8 cellular contexts compared by ENCODE assay signal in genomic region chr19:55117636-55118391, GRCh38. TPM values are rescaled to one million over a fixed set of nuclear protein-coding genes. Genes with fewer than 3 reads are reported as not detected.
DNase-seq lines count a peak whose midpoint lies in the region; ATAC-seq and TF ChIP-seq lines count a peak whose summit lies in the region.

TSS of gene PPP1R12C (minus strand) at chr19:55117637. CDS start at chr19:55117543, 94 bp downstream.

- H3K4me1 ChIP-seq in CD4-positive, alpha-beta memory T cell (ENCODE audit: insufficient read depth, low read length) = peaks cover 31% of the 10 kb centered on the region
- peaks cover 45% of the 10 kb centered on the region for H3K4me1 ChIP-seq in lower lobe of right lung

- peaks cover 15 to 53% (median 34%) of the 10 kb centered on the region in 4 donors for H3K4me1 Mint-ChIP-seq in CD4-positive, alpha-beta memory T cell

- POLR2A ChIA-PET in CD4-positive, alpha-beta memory T cell (lab: Charles Lee; ENCODE audit: partially characterized antibody) = interaction anchor here (0.5 to 2.8 kb wide), 26 partner anchors 9 to 670 kb away, joined by 3 to 13 read pairs (median 4); partner anchors contain the start of genes FIZ1, HSPBP1, KMT5C and PPP6R1

- H3K36me3 ChIP-seq in CD4-positive, alpha-beta memory T cell (ENCODE audit: insufficient read depth, low read length) = no peaks in the 10 kb centered on the region
- no peaks in the 10 kb centered on the region for H3K36me3 ChIP-seq in lower lobe of right lung

- DNase-seq in CD4-positive, alpha-beta memory T cell = peak; percentile 94 to 97 (median 96)
- DNase-seq in HS-27A (ENCODE audit: low read depth) = peak; percentile 98
- DNase-seq in NK-92 (lab: John Stamatoyannopoulos, UW; ENCODE audit: unreplicated experiment) = peak; percentile 66
- DNase-seq in activated CD8-positive, alpha-beta memory T cell treated with anti-CD3 and anti-CD28 coated beads for 1 hour (ENCODE audit: extremely low read depth in 1 of 2, low read depth in 1 of 2) = peak; percentile 89 to 96
- peak; percentile 94 for DNase-seq in effector CD4-positive, alpha-beta T cell
- peak; percentile 100 for DNase-seq in lower lobe of right lung
- peak; percentile 94 to 97 (median 96) for DNase-seq in stimulated activated CD4-positive, alpha-beta T cell treated with anti-CD3 and anti-CD28 coated beads, TNF-alpha, amount 100 ng/mL, for 24 hours (ENCODE audit: low read depth in 3 of 3)

- peak within 1 kb of the TSS; percentile 96 to 97 for H3K4me3 ChIP-seq in CD4-positive, alpha-beta memory T cell (ENCODE audit: low read length in 2 of 2)
- H3K4me3 ChIP-seq in lower lobe of right lung = peak within 1 kb of the TSS; percentile 89

- H3K9me3 ChIP-seq in CD4-positive, alpha-beta memory T cell (ENCODE audit: control insufficient read depth in 1 of 2, low read length in 2 of 2) = no peaks in the 10 kb centered on the region
- H3K9me3 ChIP-seq in lower lobe of right lung = no peaks in the 10 kb centered on the region

- H3K27me3 Mint-ChIP-seq in CD4-positive, alpha-beta memory T cell = peaks cover 3 to 6% of the 10 kb centered on the region in 2 donors

- H3K4me3 Mint-ChIP-seq in CD4-positive, alpha-beta memory T cell = peak within 1 kb of the TSS; percentile 98 to 100 (median 99)

- H3K27me3 ChIP-seq in CD4-positive, alpha-beta memory T cell (ENCODE audit: insufficient read depth, low read length) = no peaks in the 10 kb centered on the region
- no peaks in the 10 kb centered on the region for H3K27me3 ChIP-seq in lower lobe of right lung (ENCODE audit: low read depth)

- H3K9me3 Mint-ChIP-seq in CD4-positive, alpha-beta memory T cell = peaks cover 0 to 3% (median 0%) of the 10 kb centered on the region in 8 donors

- intact Hi-C loops in CD4-positive, alpha-beta memory T cell (cut with micrococcal nuclease) = loop anchor here (1.0 to 5.0 kb wide), 11 partner anchors 29 to 557 kb away; partner anchors contain the start of genes EPN1, KMT5C, PPP6R1 and RDH13
- intact Hi-C loops in lower lobe of right lung (cut with DNase I) = no loop called here

- H3K27ac Mint-ChIP-seq in CD4-positive, alpha-beta memory T cell = peak within 1 kb of the TSS; percentile 96 to 99 (median 98)

- ATAC-seq in GM19467 (IDR thresholded peaks at IDR 0.05; ENCODE audit: unreplicated experiment) (peak; percentile 89), lower lobe of right lung (peak; percentile 91 to 95)

- CTCF ChIA-PET in CD4-positive, alpha-beta memory T cell (lab: Charles Lee; ENCODE audit: partially characterized antibody) = interaction anchor here (1.1 to 1.2 kb wide), 2 partner anchors 29 to 137 kb away, joined by 3 read pairs; no protein-coding TSS in a partner anchor

- H3K36me3 Mint-ChIP-seq in CD4-positive, alpha-beta memory T cell = peaks cover 0 to 16% of the 10 kb centered on the region in 2 donors

- peak within 1 kb of the TSS; percentile 73 for H3K27ac ChIP-seq in CD4-positive, alpha-beta memory T cell (ENCODE audit: low read depth, low read length)
- H3K27ac ChIP-seq in lower lobe of right lung = peak within 1 kb of the TSS; percentile 85

- no peak for TF ChIP-seq CTCF in lower lobe of right lung (IDR thresholded peaks at IDR 0.05)

RNA-seq across cellular contexts. Expression of gene PPP1R12C, which starts in this region (rescaled TPM):
- total RNA-seq in CD4-positive, alpha-beta memory T cell = 100 to 1,000 TPM; 165 TPM
- polyA plus RNA-seq in CD4-positive, alpha-beta memory T cell = 1 to 10 TPM; 1.4 to 9.5 TPM
- 103 TPM for total RNA-seq in lower lobe of right lung

Comparison
In these comparisons a context has a peak if more than half of its experiments do, and no peak if none do; other contexts are left out.
1. Peak in every context shown above with its lines: DNase-seq, ATAC-seq, H3K4me3 ChIP-seq and H3K27ac ChIP-seq.